Comparison of ENCODE assay signal across 8 cellular contexts in genomic region chr15:38563723-38564519, GRCh38. TPM values are rescaled to one million over a fixed set of nuclear protein-coding genes. Genes with fewer than 3 reads are reported as not detected.
A peak's percentile ranks its signal among the peaks of the same experiment; 100 is the strongest.
DNase-seq lines count a peak whose midpoint lies in the region; ATAC-seq, FAIRE-seq and TF ChIP-seq lines count a peak whose summit lies in the region.

No MANE protein-coding gene starts in this region.

- FAIRE-seq in H54 (lab: Jason Lieb, UNC) = no peak

- TF ChIP-seq CTCF in GM12865 (IDR thresholded peaks at IDR 0.05; ENCODE audit: insufficient read depth, low read depth, low read length, missing control alignments) = peak; percentile 96

- H3K4me3 ChIP-seq in GM12865 (ENCODE audit: low read depth, low read length) = peak overlapping the region; percentile 71

- peak; percentile 90 for DNase-seq in GM12865 (ENCODE audit: low read depth)
- peak; percentile 55 for DNase-seq in H54 (ENCODE audit: insufficient read length, low spot score)
- DNase-seq in LoVo (ENCODE audit: low spot score) = peak; percentile 65
- DNase-seq in activated CD4-positive, CD25-positive, alpha-beta regulatory T cell (lab: John Stamatoyannopoulos, UW) = peak; percentile 75 to 88 (median 80)
- peak; percentile 78 for DNase-seq in central memory CD4-positive, alpha-beta T cell
- peak; percentile 51 to 84 for DNase-seq in left colon
- peak; percentile 91 to 92 for DNase-seq in stimulated activated CD4-positive, alpha-beta T cell treated with anti-CD3 and anti-CD28 coated beads, Interleukin-2, amount 100 ng/mL, for 24 hours
- no peak for DNase-seq in GF-D8 (lab: John Stamatoyannopoulos, UW)

- no peak for TF ChIP-seq POLR2A in H54 (IDR thresholded peaks at IDR 0.05; ENCODE audit: low read depth, low read length)

- ATAC-seq in left colon = peak; percentile 90

- intact Hi-C loops in left colon (cut with DNase I, micrococcal nuclease) = loop anchor here in 1 of 2 donors (2.0 kb wide), 1 partner anchor 119 kb away; no protein-coding TSS in a partner anchor

RNA-seq across cellular contexts. Expression of gene RASGRP1, which starts 0.7 kb away (rescaled TPM):
- 1 to 10 TPM in 1 of 2 donors, under 1 TPM in 1; 0.84 to 1.0 TPM for total RNA-seq in left colon
